In genomic region chr3:50327943-50328691, GRCh38 we compare ENCODE assay signal across 8 cellular contexts. TPM values are rescaled to one million over a fixed set of nuclear protein-coding genes. Genes with fewer than 3 reads are reported as not detected.
DNase-seq lines count a peak whose midpoint lies in the region; ATAC-seq and TF ChIP-seq lines count a peak whose summit lies in the region.

TUSC2 (minus strand) TSS chr3:50328223; CDS start chr3:50328099, 124 bp downstream.

- H3K4me3 Mint-ChIP-seq in osteocyte (ENCODE audit: unreplicated experiment) = peak within 1 kb of the TSS; percentile 89

- peak within 1 kb of the TSS; percentile 81 for H3K4me3 ChIP-seq in thymus (ENCODE audit: low read length)

- no peak for TF ChIP-seq CTCF in osteocyte (IDR thresholded peaks at IDR 0.05)

- no peaks in the 10 kb centered on the region for H3K27me3 Mint-ChIP-seq in osteocyte (ENCODE audit: unreplicated experiment)

- 4% methylated on average over 55 of the region's 55 CpGs for WGBS in thymus

- H3K9me3 Mint-ChIP-seq in activated naive CD4-positive, alpha-beta T cell treated with anti-CD3 and anti-CD28 coated beads, Interleukin-2, amount 50 U/mL, for 72 hours = no peaks in the 10 kb centered on the region
- no peaks in the 10 kb centered on the region for H3K9me3 Mint-ChIP-seq in osteocyte (ENCODE audit: unreplicated experiment)

- peak; percentile 89 for ATAC-seq in HG02571 (IDR thresholded peaks at IDR 0.05; ENCODE audit: unreplicated experiment)
- ATAC-seq in activated naive CD4-positive, alpha-beta T cell treated with anti-CD3 and anti-CD28 coated beads, Interleukin-2, amount 50 U/mL, for 72 hours = peak; percentile 93 to 96

- H3K4me1 ChIP-seq in thymus (ENCODE audit: control insufficient read depth, insufficient read depth, low read length) = peaks cover 5% of the 10 kb centered on the region

- H3K4me1 Mint-ChIP-seq in osteocyte (ENCODE audit: unreplicated experiment) = peaks cover 19% of the 10 kb centered on the region

- H3K27me3 ChIP-seq in thymus (ENCODE audit: control insufficient read depth, insufficient read depth) = no peaks in the 10 kb centered on the region

- DNase-seq in GM04504 (ENCODE audit: low read depth) = peak; percentile 88
- DNase-seq in NCI-H1048 (lab: John Stamatoyannopoulos, UW) = peak; percentile 95
- DNase-seq in SKM-1 (lab: John Stamatoyannopoulos, UW; ENCODE audit: unreplicated experiment) = peak; percentile 92
- DNase-seq in activated naive CD4-positive, alpha-beta T cell treated with anti-CD3 and anti-CD28 coated beads, Interleukin-2, amount 50 U/mL, for 72 hours (ENCODE audit: low spot score in 2 of 2) = peak; percentile 93 to 94
- peak; percentile 96 for DNase-seq in glomerular visceral epithelial cell (ENCODE audit: extremely low spot score)
- peak; percentile 97 for DNase-seq in osteocyte (ENCODE audit: extremely low spot score, unreplicated experiment)

- no peaks in the 10 kb centered on the region for H3K9me3 ChIP-seq in thymus (ENCODE audit: control insufficient read depth)

- H3K27ac ChIP-seq in thymus (ENCODE audit: low read depth) = peak within 1 kb of the TSS; percentile 86

- peak within 1 kb of the TSS; percentile 77 to 91 for H3K27ac Mint-ChIP-seq in activated naive CD4-positive, alpha-beta T cell treated with anti-CD3 and anti-CD28 coated beads, Interleukin-2, amount 50 U/mL, for 72 hours
- peak within 1 kb of the TSS; percentile 89 for H3K27ac Mint-ChIP-seq in osteocyte (ENCODE audit: unreplicated experiment)

- peaks cover 47% of the 10 kb centered on the region for H3K36me3 ChIP-seq in thymus (ENCODE audit: control insufficient read depth, insufficient read depth)

- H3K36me3 Mint-ChIP-seq in activated naive CD4-positive, alpha-beta T cell treated with anti-CD3 and anti-CD28 coated beads, Interleukin-2, amount 50 U/mL, for 72 hours = peaks cover 4 to 18% of the 10 kb centered on the region in 2 donors
- H3K36me3 Mint-ChIP-seq in osteocyte (ENCODE audit: unreplicated experiment) = peaks cover 8% of the 10 kb centered on the region

RNA-seq across cellular contexts. Expression of gene TUSC2, which starts in this region (rescaled TPM):
- total RNA-seq in activated naive CD4-positive, alpha-beta T cell treated with anti-CD3 and anti-CD28 coated beads, Interleukin-2, amount 50 U/mL, for 72 hours = 10 to 100 TPM; 10.7 to 20.1 TPM
- 16.9 and 18.3 TPM in 2 replicates for total RNA-seq in osteocyte
- polyA plus RNA-seq in thymus = 27.5 TPM

Comparison
In these comparisons a context has a peak if more than half of its experiments do, and no peak if none do; other contexts are left out.
1. Peak in every context shown above with its lines: DNase-seq, ATAC-seq, H3K4me3 ChIP-seq and H3K27ac ChIP-seq.